8 cellular contexts compared by ENCODE assay signal in the genomic region with DNA sequence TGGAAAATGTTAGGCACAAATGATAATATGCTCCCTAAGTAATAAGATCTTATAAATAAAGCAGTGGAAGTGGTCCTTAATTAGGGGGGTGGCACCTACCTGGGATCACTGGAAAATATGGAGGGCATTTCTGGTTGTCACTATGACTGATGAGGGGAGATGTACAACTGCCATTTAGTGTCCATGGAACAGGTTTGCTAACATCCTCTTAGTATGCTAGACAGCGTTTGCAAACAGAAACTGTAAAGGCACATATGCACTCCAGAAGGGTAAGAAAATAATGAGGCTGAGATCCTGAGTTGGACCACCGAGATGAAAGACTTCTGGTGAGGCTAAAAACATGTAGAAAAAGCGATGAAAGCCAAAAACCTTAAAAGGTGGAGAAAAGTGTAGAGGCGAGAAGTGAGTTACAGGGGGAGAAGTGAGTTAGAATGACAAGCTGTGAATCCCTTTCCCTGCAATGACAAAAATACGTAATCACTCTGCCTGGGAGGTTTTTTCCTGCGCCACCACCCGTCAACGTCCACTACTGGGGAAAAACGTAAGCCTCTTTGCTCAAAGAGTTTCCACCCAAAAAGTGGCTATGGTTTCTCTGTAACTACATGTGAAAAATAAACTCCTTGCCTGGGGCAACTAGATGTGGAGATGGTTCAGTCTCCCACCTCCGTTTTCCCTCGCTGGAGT. TPM values are rescaled to one million over a fixed set of nuclear protein-coding genes. Genes with fewer than 3 reads are reported as not detected.
DNase-seq lines count a peak whose midpoint lies in the region; ATAC-seq and TF ChIP-seq lines count a peak whose summit lies in the region.

No MANE protein-coding gene starts in this region.

- H3K4me3 ChIP-seq in HAP-1 (peak overlapping the region; percentile 81), Peyer's patch (peak overlapping the region; percentile 59 to 96 (median 84)), ectodermal cell (ENCODE audit: insufficient read depth, low read depth, low read length) (peak overlapping the region; percentile 80), mucosa of descending colon (peak overlapping the region; percentile 65)

- H3K36me3 ChIP-seq in HAP-1 (replicated peaks) (peaks cover 12% of the 10 kb centered on the region), Peyer's patch (peaks cover 0 to 14% (median 0%) of the 10 kb centered on the region in 3 donors), ectodermal cell (ENCODE audit: control insufficient read depth, insufficient read depth, low read length) (peaks cover 3% of the 10 kb centered on the region), mucosa of descending colon (ENCODE audit: low read depth) (no peaks in the 10 kb centered on the region)

- ATAC-seq in mucosa of descending colon (peak; percentile 16), HG02588 (IDR thresholded peaks at IDR 0.05; ENCODE audit: unreplicated experiment) (no peak)

- TF ChIP-seq CTCF in Peyer's patch (IDR thresholded peaks at IDR 0.05) (no peak), mucosa of descending colon (IDR thresholded peaks at IDR 0.05) (no peak)

- 6% methylated on average over 11 of the region's 11 CpGs for WGBS in ectodermal cell, 2 experiments

- no peak for TF ChIP-seq POLR2A in Peyer's patch (IDR thresholded peaks at IDR 0.05)

- H3K9me3 ChIP-seq in HAP-1 (no peaks in the 10 kb centered on the region), Peyer's patch (no peaks in the 10 kb centered on the region), ectodermal cell (ENCODE audit: control insufficient read depth, low read length) (no peaks in the 10 kb centered on the region), mucosa of descending colon (no peaks in the 10 kb centered on the region)

- DNase-seq in GDM1 (lab: John Stamatoyannopoulos, UW) (peak; percentile 21), HAP-1 (ENCODE audit: low spot score in 2 of 2) (peak in 1 of 2 experiments; percentile 33), Peyer's patch (no peak), mucosa of descending colon (no peak), COLO829 (ENCODE audit: low spot score) (no peak), ecto neural progenitor cell (ENCODE audit: low spot score) (no peak)

- no peaks in the 10 kb centered on the region for H3K27me3 ChIP-seq in HAP-1 (ENCODE audit: low read depth)
- no peaks in the 10 kb centered on the region for H3K27me3 ChIP-seq in Peyer's patch
- no peaks in the 10 kb centered on the region for H3K27me3 ChIP-seq in ectodermal cell (ENCODE audit: control insufficient read depth, insufficient read depth, low read length, poor library complexity, severe bottlenecking)

- H3K27ac ChIP-seq in Peyer's patch (peak overlapping the region; percentile 84 to 94 (median 90)), ectodermal cell (ENCODE audit: insufficient read depth, low read depth, low read length, poor library complexity, severe bottlenecking) (peak overlapping the region; percentile 84)

- in situ Hi-C loops in HAP-1 (cut with MboI; ENCODE audit: low sequenced_read_pairs): no loop called here

- H3K4me1 ChIP-seq in HAP-1 (peaks cover 21% of the 10 kb centered on the region), Peyer's patch (peaks cover 0 to 31% (median 10%) of the 10 kb centered on the region in 4 donors), ectodermal cell (ENCODE audit: control insufficient read depth, insufficient read depth, low read length) (peaks cover 12% of the 10 kb centered on the region), mucosa of descending colon (ENCODE audit: low read depth) (peaks cover 17% of the 10 kb centered on the region)

- intact Hi-C loops in mucosa of descending colon (cut with DNase I, micrococcal nuclease): no loop called here

RNA-seq across cellular contexts. Expression of gene KRIT1, which starts 0.8 kb away (rescaled TPM):
- total RNA-seq in Peyer's patch (100 to 1,000 TPM in 3 of 4 donors, 10 to 100 TPM in 1; 65.7 to 229 (median 133) TPM), mucosa of descending colon (10 to 100 TPM; 34.9 to 45.9 (median 37.9) TPM)
- 42.0 TPM for polyA plus RNA-seq in ectodermal cell (2013, experiment 1 of 4)
- polyA plus RNA-seq in ectodermal cell (2013, experiment 2 of 4): 41.5 TPM
- 36.8 TPM for polyA plus RNA-seq in ectodermal cell (2013, experiment 3 of 4)
- polyA plus RNA-seq in ectodermal cell (2013, experiment 4 of 4): 37.8 TPM

RNA-seq across cellular contexts. Expression of gene ANKIB1, which starts 0.8 kb away (rescaled TPM):
- total RNA-seq in Peyer's patch (10 to 100 TPM; 37.8 to 82.5 (median 47.1) TPM), mucosa of descending colon (10 to 100 TPM; 34.7 to 74.8 (median 40.9) TPM)
- 27.8 TPM for polyA plus RNA-seq in ectodermal cell (2013, experiment 1 of 4)
- polyA plus RNA-seq in ectodermal cell (2013, experiment 2 of 4): 30.7 TPM
- polyA plus RNA-seq in ectodermal cell (2013, experiment 3 of 4): 23.7 TPM
- polyA plus RNA-seq in ectodermal cell (2013, experiment 4 of 4): 26.1 TPM
